24 cellular contexts compared by ENCODE assay signal in genomic region chr1:93321720-93322119, GRCh38.
"Had no signal": no experiment of that assay in that cellular context is flagged by ENCODE, and none has a peak within 500 bp of the region (broad histone marks: within the 10 kb centered on the region; RNA-seq: fewer than 3 reads in every experiment).

No MANE protein-coding gene starts in this region.

- H3K27ac Mint-ChIP-seq: mesothelial cell of epicardium had no signal

- H3K79me2 ChIP-seq: hepatocyte had no signal

- H3K36me3 ChIP-seq: esophagus squamous epithelium, gastrocnemius medialis, heart left ventricle, left lung, lower lobe of right lung had no signal

- H3K4me1 Mint-ChIP-seq: immature natural killer cell had no signal

- H3K9me3 ChIP-seq: esophagus squamous epithelium, gastrocnemius medialis, heart left ventricle, left lung, lower lobe of right lung had no signal

- H3K4me1 ChIP-seq: gastrocnemius medialis, left lung, lower lobe of right lung had no signal

- H3K27me3 ChIP-seq: dorsolateral prefrontal cortex, esophagus squamous epithelium, gastrocnemius medialis, heart left ventricle, hepatocyte, left lung had no signal

- ATAC-seq: gastrocnemius medialis, heart left ventricle, left ventricle myocardium superior had no signal

- H3K4me3 ChIP-seq: coronary artery, dorsolateral prefrontal cortex, esophagus squamous epithelium, gastrocnemius medialis, heart left ventricle, hepatocyte, left lung, lower lobe of right lung had no signal

- FAIRE-seq: colon, endothelial cell of umbilical vein, kidney had no signal

- H2AFZ ChIP-seq: hepatocyte had no signal

- H3K36me3 Mint-ChIP-seq: mesothelial cell of epicardium had no signal

- H3K9me3 Mint-ChIP-seq: immature natural killer cell, mesothelial cell of epicardium had no signal

- H3K4me2 ChIP-seq: hepatocyte had no signal

- H3K27ac ChIP-seq: coronary artery, dorsolateral prefrontal cortex, gastrocnemius medialis, heart left ventricle, hepatocyte, left lung, lower lobe of right lung had no signal

- H3K4me3 Mint-ChIP-seq: immature natural killer cell, mesothelial cell of epicardium had no signal

- DNase-seq: dermis blood vessel endothelial cell; dorsolateral prefrontal cortex; effector CD4-positive, alpha-beta T cell; effector memory CD4-positive, alpha-beta T cell; erythroblast; esophagus squamous epithelium; foreskin fibroblast; foreskin melanocyte; gastrocnemius medialis; heart left ventricle; hypothalamus; immature natural killer cell; islet precursor cell; kidney; kidney glomerular epithelial cell; left lung; left ventricle myocardium superior; lower lobe of right lung; mesenchymal stem cell had no signal
